In genomic region chr9:2008372-2008771, GRCh38 we compare ENCODE assay signal across 36 cellular contexts.
"Had no signal": no experiment of that assay in that cellular context is flagged by ENCODE, and none has a peak within 500 bp of the region (broad histone marks: within the 10 kb centered on the region; RNA-seq: fewer than 3 reads in every experiment).

No MANE protein-coding gene starts in this region.

- H3K9me3 Mint-ChIP-seq: activated B cell treated with CpG ODN at 0.5 μM for 24 hours; activated CD4-positive, alpha-beta memory T cell treated with anti-CD3 and anti-CD28 coated beads for 36 hours; activated CD4-positive, alpha-beta T cell treated with anti-CD3 and anti-CD28 coated beads, Interleukin-2, amount 10 ng/mL, durations not matched to agents 24 days and 14 days; activated CD8-positive, alpha-beta T cell treated with anti-CD3 and anti-CD28 coated beads for 36 hours; activated naive CD4-positive, alpha-beta T cell treated with anti-CD3 and anti-CD28 coated beads for 36 hours; activated naive CD8-positive, alpha-beta T cell treated with anti-CD3 and anti-CD28 coated beads, Interleukin-2, amount 10 ng/mL, durations not matched to agents 7 days and 5 days; activated naive CD8-positive, alpha-beta T cell treated with anti-CD3 and anti-CD28 coated beads, Interleukin-2, amount 50 U/mL, for 24 hours; activated T-cell treated with anti-CD3 and anti-CD28 coated beads, Interleukin-2, amount 50 U/mL, for 4 hours; activated T-cell treated with anti-CD3 and anti-CD28 coated beads, Interleukin-2, amount 50 U/mL, for 72 hours; activated T-helper 1 cell treated with anti-CD3 and anti-CD28 coated beads, Interleukin-12 subunit alpha, Interleukin-12 subunit beta, Interleukin-2, Interleukin-4 antibody, amounts not matched to agents 30 ng/mL and 10 ng/mL and 1 ng/mL, durations not matched to agents 14 hours and 24 hours and 36 hours; T-helper 1 cell treated with Interleukin-12 subunit alpha and Interleukin-12 subunit beta and Interleukin-4 antibody, amounts not matched to agents 30 μg/mL and 1 μg/mL, for 36 hours; T-helper 2 cell treated with Interferon-gamma antibody and Interleukin-4, amounts not matched to agents 5 μg/mL and 100 μg/mL, for 36 hours had no signal

- H3K4me1 ChIP-seq: body of pancreas, breast epithelium had no signal

- H3K27ac ChIP-seq: body of pancreas, brain microvascular endothelial cell, breast epithelium, VCaP had no signal

- H3K36me3 ChIP-seq: brain microvascular endothelial cell, breast epithelium had no signal

- H3K9me3 ChIP-seq: body of pancreas, breast epithelium had no signal

- H3K27ac Mint-ChIP-seq: activated B cell treated with CpG ODN at 0.5 μM for 24 hours; activated CD4-positive, alpha-beta memory T cell treated with anti-CD3 and anti-CD28 coated beads for 36 hours; activated CD4-positive, alpha-beta T cell treated with anti-CD3 and anti-CD28 coated beads, Interleukin-2, amount 10 ng/mL, durations not matched to agents 24 days and 14 days; activated CD8-positive, alpha-beta T cell treated with anti-CD3 and anti-CD28 coated beads for 36 hours; activated naive CD4-positive, alpha-beta T cell treated with anti-CD3 and anti-CD28 coated beads for 36 hours; activated naive CD8-positive, alpha-beta T cell; activated naive CD8-positive, alpha-beta T cell treated with anti-CD3 and anti-CD28 coated beads, Interleukin-2, amount 10 ng/mL, durations not matched to agents 7 days and 5 days; activated naive CD8-positive, alpha-beta T cell treated with anti-CD3 and anti-CD28 coated beads, Interleukin-2, amount 50 U/mL, for 24 hours; activated T-cell treated with anti-CD3 and anti-CD28 coated beads, Interleukin-2, amount 50 U/mL, for 72 hours; activated T-helper 1 cell treated with anti-CD3 and anti-CD28 coated beads, Interleukin-12 subunit alpha, Interleukin-12 subunit beta, Interleukin-2, Interleukin-4 antibody, amounts not matched to agents 30 ng/mL and 10 ng/mL and 1 ng/mL, durations not matched to agents 14 hours and 24 hours and 36 hours; activated T-helper 17 cell treated with anti-CD3 and anti-CD28 coated beads, Interleukin-2, amount 50 U/mL, for 72 hours; T-helper 1 cell treated with Interleukin-12 subunit alpha and Interleukin-12 subunit beta and Interleukin-4 antibody, amounts not matched to agents 30 μg/mL and 1 μg/mL, for 36 hours; T-helper 2 cell treated with Interferon-gamma antibody and Interleukin-4, amounts not matched to agents 5 μg/mL and 100 μg/mL, for 36 hours had no signal

- H3K4me3 ChIP-seq: body of pancreas, breast epithelium had no signal

- ATAC-seq: activated CD8-positive, alpha-beta T cell treated with anti-CD3 and anti-CD28 coated beads for 36 hours; activated naive CD8-positive, alpha-beta T cell treated with anti-CD3 and anti-CD28 coated beads, Interleukin-2, amount 50 U/mL, for 24 hours; activated T-cell treated with anti-CD3 and anti-CD28 coated beads, Interleukin-2, amount 50 U/mL, for 4 hours; activated T-cell treated with anti-CD3 and anti-CD28 coated beads, Interleukin-2, amount 50 U/mL, for 72 hours; activated T-helper 17 cell treated with anti-CD3 and anti-CD28 coated beads, Interleukin-2, amount 50 U/mL, for 72 hours; body of pancreas had no signal

- H3K36me3 Mint-ChIP-seq: activated CD4-positive, alpha-beta memory T cell treated with anti-CD3 and anti-CD28 coated beads for 36 hours; activated naive CD8-positive, alpha-beta T cell; activated naive CD8-positive, alpha-beta T cell treated with anti-CD3 and anti-CD28 coated beads, Interleukin-2, amount 10 ng/mL, durations not matched to agents 7 days and 5 days had no signal

- H3K27me3 ChIP-seq: body of pancreas, brain microvascular endothelial cell, breast epithelium had no signal

- DNase-seq: activated B cell treated with CpG ODN at 0.5 μM for 24 hours; activated CD4-positive, alpha-beta memory T cell treated with anti-CD3 and anti-CD28 coated beads for 36 hours; activated CD4-positive, alpha-beta T cell treated with anti-CD3 and anti-CD28 coated beads for 4 hours; activated CD4-positive, alpha-beta T cell treated with anti-CD3 and anti-CD28 coated beads, Interleukin-2, amount 10 ng/mL, durations not matched to agents 24 days and 14 days; activated CD4-positive, alpha-beta T cell treated with anti-CD3 and anti-CD28 coated beads, Interleukin-2, amount 50 U/mL, for 1 hour; activated CD4-positive, alpha-beta T cell treated with anti-CD3 and anti-CD28 coated beads, Interleukin-2, amount 50 U/mL, for 4 hours; activated CD4-positive, CD25-positive, alpha-beta regulatory T cell treated with anti-CD3 and anti-CD28 coated beads, Interleukin-2, amount 50 U/mL, for 72 hours; activated CD8-positive, alpha-beta memory T cell treated with anti-CD3 and anti-CD28 coated beads, Interleukin-2, amount 50 U/mL, for 4 hours; activated CD8-positive, alpha-beta T cell treated with anti-CD3 and anti-CD28 coated beads for 36 hours; activated effector memory CD4-positive, alpha-beta T cell treated with anti-CD3 and anti-CD28 coated beads, Interleukin-2, amount 50 U/mL, for 16 hours; activated gamma-delta T cell treated with Interleukin-2 at 50 U/mL for 16 hours; activated naive CD4-positive, alpha-beta T cell; activated naive CD4-positive, alpha-beta T cell treated with anti-CD3 and anti-CD28 coated beads for 36 hours; activated naive CD4-positive, alpha-beta T cell treated with anti-CD3 and anti-CD28 coated beads, Interleukin-2, amount 50 U/mL, for 16 hours; activated naive CD8-positive, alpha-beta T cell treated with anti-CD3 and anti-CD28 coated beads, Interleukin-2, amount 10 ng/mL, durations not matched to agents 7 days and 5 days; activated naive CD8-positive, alpha-beta T cell treated with anti-CD3 and anti-CD28 coated beads, Interleukin-2, amount 50 U/mL, for 24 hours; activated T-cell treated with anti-CD3 and anti-CD28 coated beads for 4 hours; activated T-cell treated with anti-CD3 and anti-CD28 coated beads, Interleukin-2, amount 50 U/mL, for 1 hour; activated T-cell treated with anti-CD3 and anti-CD28 coated beads, Interleukin-2, amount 50 U/mL, for 4 hours; activated T-cell treated with anti-CD3 and anti-CD28 coated beads, Interleukin-2, amount 50 U/mL, for 72 hours; aorta; body of pancreas; brain microvascular endothelial cell; central memory CD4-positive, alpha-beta T cell; T-helper 1 cell; T-helper 2 cell; T-helper 9 cell had no signal

- FAIRE-seq: astrocyte, TTC549 had no signal
